Comparison of ENCODE assay signal across 8 cellular contexts in genomic region chr5:132426525-132427138, GRCh38. TPM values are rescaled to one million over a fixed set of nuclear protein-coding genes. Genes with fewer than 3 reads are reported as not detected.
DNase-seq lines count a peak whose midpoint lies in the region; ATAC-seq lines count a peak whose summit lies in the region.

No MANE protein-coding gene starts in this region.

- peak; percentile 89 for DNase-seq in HPDE6-E6E7 (ENCODE audit: extremely low spot score)
- peak in 4 of 5 donors; percentile 35 to 92 (median 46) for DNase-seq in T-helper 1 cell
- DNase-seq in immature natural killer cell = peak; percentile 84 to 85 (median 85)
- DNase-seq in stimulated activated CD4-positive, alpha-beta T cell treated with anti-CD3 and anti-CD28 coated beads, Interleukin-2, amount 100 ng/mL, for 24 hours = peak; percentile 63 to 75
- no peak for DNase-seq in NCI-H82 (lab: John Stamatoyannopoulos, UW)

- peak overlapping the region; percentile 98 to 100 (median 99) for H3K27ac Mint-ChIP-seq in immature natural killer cell

- no peaks in the 10 kb centered on the region for H3K27me3 ChIP-seq in BLaER1 treated with 17β-estradiol and CSF1 and Interleukin-3, amounts not matched to agents 10 nM and 100 nM

- peaks cover 22 to 41% (median 31%) of the 10 kb centered on the region in 3 donors for H3K36me3 Mint-ChIP-seq in immature natural killer cell

- peak overlapping the region; percentile 31 to 87 (median 68) for H3K4me3 ChIP-seq in BLaER1 treated with 17β-estradiol and CSF1 and Interleukin-3, amounts not matched to agents 10 nM and 100 nM

- no peaks in the 10 kb centered on the region for H3K9me3 ChIP-seq in BLaER1 treated with 17β-estradiol and CSF1 and Interleukin-3, amounts not matched to agents 10 nM and 100 nM (replicated peaks in 1 of 11)

- peak overlapping the region; percentile 76 to 99 (median 97) for H3K9ac ChIP-seq in BLaER1 treated with 17β-estradiol and CSF1 and Interleukin-3, amounts not matched to agents 10 nM and 100 nM

- peaks cover 82 to 100% (median 98%) of the 10 kb centered on the region in 10 experiments for H3K4me1 ChIP-seq in BLaER1 treated with 17β-estradiol and CSF1 and Interleukin-3, amounts not matched to agents 10 nM and 100 nM

- peaks cover 0 to 14% (median 0%) of the 10 kb centered on the region in 11 experiments; a peak in 1 of 22 replicates for H4K20me1 ChIP-seq in BLaER1 treated with 17β-estradiol and CSF1 and Interleukin-3, amounts not matched to agents 10 nM and 100 nM

- peak overlapping the region; percentile 78 to 87 (median 84) for H3K4me3 Mint-ChIP-seq in immature natural killer cell

- H3K36me3 ChIP-seq in BLaER1 treated with 17β-estradiol and CSF1 and Interleukin-3, amounts not matched to agents 10 nM and 100 nM = peaks cover 0 to 46% (median 23%) of the 10 kb centered on the region in 11 experiments; a peak in 13 of 22 replicates

- peak overlapping the region; percentile 89 to 99 (median 93) for H3K4me2 ChIP-seq in BLaER1 treated with 17β-estradiol and CSF1 and Interleukin-3, amounts not matched to agents 10 nM and 100 nM

- H3K9me3 Mint-ChIP-seq in immature natural killer cell = no peaks in the 10 kb centered on the region

- ATAC-seq in GM19372 (IDR thresholded peaks at IDR 0.05; ENCODE audit: low read depth, unreplicated experiment) = peak; percentile 32

- peaks cover 12 to 21% (median 17%) of the 10 kb centered on the region in 3 donors for H3K27me3 Mint-ChIP-seq in immature natural killer cell (ENCODE audit: low read depth in 3 of 3)

- peaks cover 98 to 100% of the 10 kb centered on the region in 2 donors for H3K4me1 Mint-ChIP-seq in immature natural killer cell

- H3K27ac ChIP-seq in BLaER1 treated with 17β-estradiol and CSF1 and Interleukin-3, amounts not matched to agents 10 nM and 100 nM = peak overlapping the region; percentile 86 to 100 (median 99)
- peak overlapping the region; percentile 1 for H3K27ac ChIP-seq in angular gyrus (ENCODE audit: low read depth, low read length)

RNA-seq across cellular contexts. Expression of gene SLC22A5, which starts 57.1 kb away (rescaled TPM):
- polyA plus RNA-seq in immature natural killer cell = 1 to 10 TPM; 1.1 to 1.5 (median 1.5) TPM
